2 cellular contexts compared by ENCODE assay signal in the genomic region with DNA sequence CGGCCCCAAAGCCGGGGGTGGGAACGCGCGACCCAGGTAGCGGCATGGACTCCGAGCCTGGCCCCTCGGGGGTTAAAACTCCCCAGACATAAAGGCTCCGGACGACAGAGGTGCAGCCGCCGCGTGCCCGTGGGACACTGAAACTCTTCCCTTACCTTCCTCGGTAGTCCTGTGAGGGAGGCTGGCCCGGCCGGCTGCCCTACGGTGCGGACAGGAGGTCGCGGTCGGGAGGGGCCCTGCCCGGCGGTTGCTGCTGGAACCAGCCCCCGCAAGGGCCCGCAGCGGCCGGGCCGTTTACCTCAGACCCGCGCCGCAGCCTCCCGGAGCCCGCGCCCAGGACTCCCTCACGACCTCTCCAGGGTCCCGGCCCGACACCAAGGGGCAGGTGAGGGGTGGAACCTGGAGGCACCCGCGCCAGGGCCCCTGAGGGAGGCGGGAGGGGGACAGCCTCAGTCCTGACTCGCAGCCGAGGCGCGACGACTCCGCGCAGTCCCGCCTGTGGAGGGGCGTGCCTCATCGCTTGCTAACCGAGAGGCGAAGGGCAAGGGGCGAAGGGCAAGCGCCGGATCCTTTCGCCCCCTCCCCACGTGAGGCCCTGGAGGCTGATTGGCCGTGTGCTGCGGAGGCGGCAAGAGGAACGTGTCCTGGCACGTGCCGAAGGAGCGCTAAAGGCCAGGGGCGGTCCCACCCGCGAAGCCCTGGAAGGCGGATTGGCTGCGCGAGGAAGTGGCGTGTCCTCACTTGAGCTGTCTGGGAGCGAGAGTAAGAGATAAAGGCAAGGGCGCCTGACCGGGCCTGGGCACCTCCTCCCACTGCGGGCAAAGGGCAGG.
A peak's percentile ranks its signal among the peaks of the same experiment; 100 is the strongest.
TF ChIP-seq lines count a peak whose summit lies in the region.

UPB1 (plus strand) TSS at position 798 of the 830 bp plus-strand sequence. CDS start 72 bp downstream, outside the sequence.

TF ChIP-seq in endothelial cell of umbilical vein, 7 proteins besides CTCF, POLR2A, EP300 and RAD21:
- TF ChIP-seq MAX (IDR thresholded peaks at IDR 0.05; ENCODE audit: insufficient read depth, insufficient read length) (no peak), FOS (IDR thresholded peaks at IDR 0.05; ENCODE audit: borderline replicate concordance, insufficient read depth, low read length) (no peak), MYC (IDR thresholded peaks at IDR 0.05; ENCODE audit: low read depth, low read length) (no peak), POLR2AphosphoS5 (IDR thresholded peaks at IDR 0.05; ENCODE audit: insufficient read depth, low read depth, low read length) (no peak), EZH2 (IDR thresholded peaks at IDR 0.05; ENCODE audit: borderline replicate concordance, low read depth, low read length, severe bottlenecking) (peak; percentile 78), JUN (IDR thresholded peaks at IDR 0.05; ENCODE audit: borderline replicate concordance, insufficient read depth, insufficient read length, low read depth) (no peak), GATA2 (IDR thresholded peaks at IDR 0.05; ENCODE audit: insufficient read depth, insufficient read length, low read depth, low read length) (no peak)

TF ChIP-seq in HepG2, 621 proteins besides CTCF, POLR2A, EP300 and RAD21 (continues in another document):
- TF ChIP-seq ZFX (CRISPR knock-in tag; IDR thresholded peaks at IDR 0.05; ENCODE audit: low read depth) (no peak), ZNF687 (CRISPR knock-in tag; IDR thresholded peaks at IDR 0.05) (peak; percentile 81), HOXA3 (CRISPR knock-in tag; IDR thresholded peaks at IDR 0.05) (peak; percentile 47), ELF3 (CRISPR knock-in tag; IDR thresholded peaks at IDR 0.05) (no peak), HINFP (CRISPR knock-in tag; IDR thresholded peaks at IDR 0.05; ENCODE audit: low read depth) (no peak), NONO (IDR thresholded peaks at IDR 0.05) (no peak), NONO (CRISPR knock-in tag; conservative IDR thresholded peaks at IDR 0.05) (0 out of 2 replicates have a peak, but pooled peaks have one; percentile 24), KDM2A (CRISPR knock-in tag; IDR thresholded peaks at IDR 0.05; ENCODE audit: borderline replicate concordance, low read depth) (peak; percentile 2; the same call in 1 of the 2 replicates), ZNF33A (CRISPR knock-in tag; IDR thresholded peaks at IDR 0.05; ENCODE audit: borderline replicate concordance) (no peak), SALL1 (CRISPR knock-in tag; IDR thresholded peaks at IDR 0.05) (peak; percentile 54; the same call in 1 of the 2 replicates), ZBTB38 (CRISPR knock-in tag; IDR thresholded peaks at IDR 0.05) (peak; percentile 53), HNRNPLL (IDR thresholded peaks at IDR 0.05; ENCODE audit: low read depth, low read length, poor library complexity, severe bottlenecking) (peak; percentile 0), ZNF563 (CRISPR knock-in tag; IDR thresholded peaks at IDR 0.05) (0 out of 2 replicates have a peak, but pooled peaks have one; percentile 24), MAZ (IDR thresholded peaks at IDR 0.05; ENCODE audit: borderline replicate concordance, low read depth, low read length) (no peak), MAZ (CRISPR knock-in tag; IDR thresholded peaks at IDR 0.05; ENCODE audit: low read depth) (no peak), XRCC5 (optimal IDR thresholded peaks at IDR 0.05; ENCODE audit: low read length) (peak; percentile 8), ZBTB34 (CRISPR knock-in tag; IDR thresholded peaks at IDR 0.05) (no peak; the same call in 1 of the 2 replicates), ZNF678 (CRISPR knock-in tag; IDR thresholded peaks at IDR 0.05) (no peak), AGO2 (optimal IDR thresholded peaks at IDR 0.05; ENCODE audit: low read depth, low read length) (peak; percentile 34), IKZF4 (CRISPR knock-in tag; IDR thresholded peaks at IDR 0.05; ENCODE audit: borderline replicate concordance, low read depth, not compliant biosample characterization) (no peak), HNF4G (IDR thresholded peaks at IDR 0.05; ENCODE audit: borderline replicate concordance, low read depth, low read length) (peak; percentile 52; the same call in 1 of the 2 replicates), HNF4G (CRISPR knock-in tag; IDR thresholded peaks at IDR 0.05; ENCODE audit: borderline replicate concordance, low read depth) (no peak), ATF6 (CRISPR knock-in tag; conservative IDR thresholded peaks at IDR 0.05) (no peak), RBFOX2 (IDR thresholded peaks at IDR 0.05; ENCODE audit: low read depth, low read length) (peak; percentile 44; the same call in 1 of the 2 replicates)
- TF ChIP-seq, protein P1, sequence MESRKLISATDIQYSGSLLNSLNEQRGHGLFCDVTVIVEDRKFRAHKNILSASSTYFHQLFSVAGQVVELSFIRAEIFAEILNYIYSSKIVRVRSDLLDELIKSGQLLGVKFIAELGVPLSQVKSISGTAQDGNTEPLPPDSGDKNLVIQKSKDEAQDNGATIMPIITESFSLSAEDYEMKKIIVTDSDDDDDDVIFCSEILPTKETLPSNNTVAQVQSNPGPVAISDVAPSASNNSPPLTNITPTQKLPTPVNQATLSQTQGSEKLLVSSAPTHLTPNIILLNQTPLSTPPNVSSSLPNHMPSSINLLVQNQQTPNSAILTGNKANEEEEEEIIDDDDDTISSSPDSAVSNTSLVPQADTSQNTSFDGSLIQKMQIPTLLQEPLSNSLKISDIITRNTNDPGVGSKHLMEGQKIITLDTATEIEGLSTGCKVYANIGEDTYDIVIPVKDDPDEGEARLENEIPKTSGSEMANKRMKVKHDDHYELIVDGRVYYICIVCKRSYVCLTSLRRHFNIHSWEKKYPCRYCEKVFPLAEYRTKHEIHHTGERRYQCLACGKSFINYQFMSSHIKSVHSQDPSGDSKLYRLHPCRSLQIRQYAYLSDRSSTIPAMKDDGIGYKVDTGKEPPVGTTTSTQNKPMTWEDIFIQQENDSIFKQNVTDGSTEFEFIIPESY (CRISPR knock-in tag; IDR thresholded peaks at IDR 0.05) = peak; percentile 88
- TF ChIP-seq, protein P2, sequence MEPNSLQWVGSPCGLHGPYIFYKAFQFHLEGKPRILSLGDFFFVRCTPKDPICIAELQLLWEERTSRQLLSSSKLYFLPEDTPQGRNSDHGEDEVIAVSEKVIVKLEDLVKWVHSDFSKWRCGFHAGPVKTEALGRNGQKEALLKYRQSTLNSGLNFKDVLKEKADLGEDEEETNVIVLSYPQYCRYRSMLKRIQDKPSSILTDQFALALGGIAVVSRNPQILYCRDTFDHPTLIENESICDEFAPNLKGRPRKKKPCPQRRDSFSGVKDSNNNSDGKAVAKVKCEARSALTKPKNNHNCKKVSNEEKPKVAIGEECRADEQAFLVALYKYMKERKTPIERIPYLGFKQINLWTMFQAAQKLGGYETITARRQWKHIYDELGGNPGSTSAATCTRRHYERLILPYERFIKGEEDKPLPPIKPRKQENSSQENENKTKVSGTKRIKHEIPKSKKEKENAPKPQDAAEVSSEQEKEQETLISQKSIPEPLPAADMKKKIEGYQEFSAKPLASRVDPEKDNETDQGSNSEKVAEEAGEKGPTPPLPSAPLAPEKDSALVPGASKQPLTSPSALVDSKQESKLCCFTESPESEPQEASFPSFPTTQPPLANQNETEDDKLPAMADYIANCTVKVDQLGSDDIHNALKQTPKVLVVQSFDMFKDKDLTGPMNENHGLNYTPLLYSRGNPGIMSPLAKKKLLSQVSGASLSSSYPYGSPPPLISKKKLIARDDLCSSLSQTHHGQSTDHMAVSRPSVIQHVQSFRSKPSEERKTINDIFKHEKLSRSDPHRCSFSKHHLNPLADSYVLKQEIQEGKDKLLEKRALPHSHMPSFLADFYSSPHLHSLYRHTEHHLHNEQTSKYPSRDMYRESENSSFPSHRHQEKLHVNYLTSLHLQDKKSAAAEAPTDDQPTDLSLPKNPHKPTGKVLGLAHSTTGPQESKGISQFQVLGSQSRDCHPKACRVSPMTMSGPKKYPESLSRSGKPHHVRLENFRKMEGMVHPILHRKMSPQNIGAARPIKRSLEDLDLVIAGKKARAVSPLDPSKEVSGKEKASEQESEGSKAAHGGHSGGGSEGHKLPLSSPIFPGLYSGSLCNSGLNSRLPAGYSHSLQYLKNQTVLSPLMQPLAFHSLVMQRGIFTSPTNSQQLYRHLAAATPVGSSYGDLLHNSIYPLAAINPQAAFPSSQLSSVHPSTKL (CRISPR knock-in tag; IDR thresholded peaks at IDR 0.05) = peak; percentile 22; the same call in 1 of the 2 replicates
- TF ChIP-seq, protein P3, sequence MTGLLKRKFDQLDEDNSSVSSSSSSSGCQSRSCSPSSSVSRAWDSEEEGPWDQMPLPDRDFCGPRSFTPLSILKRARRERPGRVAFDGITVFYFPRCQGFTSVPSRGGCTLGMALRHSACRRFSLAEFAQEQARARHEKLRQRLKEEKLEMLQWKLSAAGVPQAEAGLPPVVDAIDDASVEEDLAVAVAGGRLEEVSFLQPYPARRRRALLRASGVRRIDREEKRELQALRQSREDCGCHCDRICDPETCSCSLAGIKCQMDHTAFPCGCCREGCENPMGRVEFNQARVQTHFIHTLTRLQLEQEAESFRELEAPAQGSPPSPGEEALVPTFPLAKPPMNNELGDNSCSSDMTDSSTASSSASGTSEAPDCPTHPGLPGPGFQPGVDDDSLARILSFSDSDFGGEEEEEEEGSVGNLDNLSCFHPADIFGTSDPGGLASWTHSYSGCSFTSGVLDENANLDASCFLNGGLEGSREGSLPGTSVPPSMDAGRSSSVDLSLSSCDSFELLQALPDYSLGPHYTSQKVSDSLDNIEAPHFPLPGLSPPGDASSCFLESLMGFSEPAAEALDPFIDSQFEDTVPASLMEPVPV (CRISPR knock-in tag; IDR thresholded peaks at IDR 0.05) = 0 out of 2 replicates have a peak, but pooled peaks have one; percentile 28
- TF ChIP-seq, protein P4, sequence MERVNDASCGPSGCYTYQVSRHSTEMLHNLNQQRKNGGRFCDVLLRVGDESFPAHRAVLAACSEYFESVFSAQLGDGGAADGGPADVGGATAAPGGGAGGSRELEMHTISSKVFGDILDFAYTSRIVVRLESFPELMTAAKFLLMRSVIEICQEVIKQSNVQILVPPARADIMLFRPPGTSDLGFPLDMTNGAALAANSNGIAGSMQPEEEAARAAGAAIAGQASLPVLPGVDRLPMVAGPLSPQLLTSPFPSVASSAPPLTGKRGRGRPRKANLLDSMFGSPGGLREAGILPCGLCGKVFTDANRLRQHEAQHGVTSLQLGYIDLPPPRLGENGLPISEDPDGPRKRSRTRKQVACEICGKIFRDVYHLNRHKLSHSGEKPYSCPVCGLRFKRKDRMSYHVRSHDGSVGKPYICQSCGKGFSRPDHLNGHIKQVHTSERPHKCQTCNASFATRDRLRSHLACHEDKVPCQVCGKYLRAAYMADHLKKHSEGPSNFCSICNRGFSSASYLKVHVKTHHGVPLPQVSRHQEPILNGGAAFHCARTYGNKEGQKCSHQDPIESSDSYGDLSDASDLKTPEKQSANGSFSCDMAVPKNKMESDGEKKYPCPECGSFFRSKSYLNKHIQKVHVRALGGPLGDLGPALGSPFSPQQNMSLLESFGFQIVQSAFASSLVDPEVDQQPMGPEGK (CRISPR knock-in tag; IDR thresholded peaks at IDR 0.05) = peak; percentile 40; the same call in 1 of the 2 replicates
